1 cellular context compared by ENCODE assay signal in the genomic region with DNA sequence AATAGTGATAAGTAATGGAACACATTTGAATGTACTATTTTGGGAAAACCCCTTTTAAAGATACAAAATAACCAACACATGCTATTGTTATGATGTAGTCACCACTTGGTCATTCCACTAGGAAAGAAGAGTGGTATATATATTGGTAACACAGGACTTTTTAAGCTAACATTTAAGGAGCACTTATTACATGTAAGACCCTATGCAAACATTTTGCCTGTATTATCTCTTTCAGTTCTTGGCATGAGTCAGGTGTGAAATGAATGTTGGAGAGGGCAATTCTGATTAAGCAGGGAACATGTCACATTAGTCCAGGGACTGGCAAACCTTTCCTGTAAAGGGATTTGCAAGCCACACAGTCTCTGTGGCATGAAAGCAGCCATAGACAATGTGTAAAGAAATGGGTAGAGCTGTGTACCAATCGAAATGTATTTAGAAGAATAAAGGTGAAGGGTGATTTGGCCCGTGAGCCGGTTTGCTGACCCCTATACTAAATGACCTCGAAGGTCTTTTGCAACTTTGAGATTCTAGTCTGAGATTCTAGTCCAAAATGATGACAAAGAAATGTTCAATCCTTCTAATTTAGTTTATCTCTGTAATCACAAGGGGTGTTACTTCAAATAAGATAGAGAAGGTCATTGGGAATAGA.
TF ChIP-seq lines count a peak whose summit lies in the region.

No MANE protein-coding gene starts in this region.

TF ChIP-seq in IMR-90, 13 proteins besides CTCF, POLR2A, EP300 and RAD21:
- TF ChIP-seq MAFK (IDR thresholded peaks at IDR 0.05; ENCODE audit: low read depth, low read length): no peak
- no peak for TF ChIP-seq FOS (IDR thresholded peaks at IDR 0.05; ENCODE audit: low read depth, low read length)
- TF ChIP-seq NFE2L2 (IDR thresholded peaks at IDR 0.05; ENCODE audit: low read depth, low read length): no peak
TF ChIP-seq in IMR-90: peak in this region for 0.
